ENCODE assay signal across 1 cellular context in genomic region chr1:161177112-161177935, GRCh38.
A peak's percentile ranks its signal among the peaks of the same experiment; 100 is the strongest.
TF ChIP-seq lines count a peak whose summit lies in the region.

Gene B4GALT3 (minus strand): TSS chr1:161177507. CDS start chr1:161176060, 1,447 bp downstream.

TF ChIP-seq in HepG2, 621 proteins besides CTCF, POLR2A, EP300 and RAD21 (continued from another document and continues in another):
- TF ChIP-seq REPIN1 (CRISPR knock-in tag; IDR thresholded peaks at IDR 0.05; ENCODE audit: borderline replicate concordance, low read depth) (no peak), RBM39 (IDR thresholded peaks at IDR 0.05; ENCODE audit: low read depth, low read length, poor library complexity, severe bottlenecking) (peak; percentile 48), BORCS8-MEF2B (CRISPR knock-in tag; IDR thresholded peaks at IDR 0.05) (peak; percentile 59), RNF2 (conservative IDR thresholded peaks at IDR 0.05; ENCODE audit: low read depth) (peak; percentile 79; the same call in 1 of the 2 replicates), ZNF264 (CRISPR knock-in tag; IDR thresholded peaks at IDR 0.05) (peak; percentile 99), THAP11 (CRISPR knock-in tag; IDR thresholded peaks at IDR 0.05) (peak; percentile 74; the same call in 1 of the 2 replicates), MEIS1 (CRISPR knock-in tag; IDR thresholded peaks at IDR 0.05; ENCODE audit: borderline replicate concordance) (peak; percentile 72), ZNF605 (CRISPR knock-in tag; IDR thresholded peaks at IDR 0.05) (peak; percentile 89), ZNF430 (CRISPR knock-in tag; IDR thresholded peaks at IDR 0.05) (peak; percentile 90), MXD1 (CRISPR knock-in tag; IDR thresholded peaks at IDR 0.05) (peak; percentile 96), AKAP8 (CRISPR knock-in tag; IDR thresholded peaks at IDR 0.05) (no peak), KDM5A (IDR thresholded peaks at IDR 0.05; ENCODE audit: borderline replicate concordance, low read length) (peak; percentile 80; the same call in 1 of the 2 replicates), POGZ (CRISPR knock-in tag; IDR thresholded peaks at IDR 0.05) (peak; percentile 75), TRIM24 (CRISPR knock-in tag; IDR thresholded peaks at IDR 0.05) (no peak), ZSCAN9 (CRISPR knock-in tag; IDR thresholded peaks at IDR 0.05; ENCODE audit: borderline replicate concordance) (peak; percentile 78; the same call in 1 of the 2 replicates), PLRG1 (conservative IDR thresholded peaks at IDR 0.05) (no peak), RELA (CRISPR knock-in tag; IDR thresholded peaks at IDR 0.05) (peak; percentile 47; the same call in 1 of the 2 replicates), ZNF773 (CRISPR knock-in tag; IDR thresholded peaks at IDR 0.05; ENCODE audit: borderline replicate concordance) (0 out of 2 replicates have a peak, but pooled peaks have one; percentile 33), ZNF598 (CRISPR knock-in tag; IDR thresholded peaks at IDR 0.05; ENCODE audit: borderline replicate concordance) (peak; percentile 65; the same call in 1 of the 2 replicates), ZNF484 (CRISPR knock-in tag; IDR thresholded peaks at IDR 0.05; ENCODE audit: borderline replicate concordance, low read depth) (no peak), ZMAT3 (CRISPR knock-in tag; conservative IDR thresholded peaks at IDR 0.05) (peak; percentile 94), ZNF274 (CRISPR knock-in tag; IDR thresholded peaks at IDR 0.05) (peak; percentile 68; the same call in 1 of the 2 replicates), ZNF879 (CRISPR knock-in tag; IDR thresholded peaks at IDR 0.05) (peak; percentile 86), E2F1 (CRISPR knock-in tag; IDR thresholded peaks at IDR 0.05) (0 out of 2 replicates have a peak, but pooled peaks have one; percentile 31), KLF16 (CRISPR knock-in tag; IDR thresholded peaks at IDR 0.05) (peak in 1 of 2 experiments; percentile 82; a peak in 1 of 4 replicates), CHCHD3 (CRISPR knock-in tag; IDR thresholded peaks at IDR 0.05) (0 out of 2 replicates have a peak, but pooled peaks have one; percentile 72), CEBPG (CRISPR knock-in tag; IDR thresholded peaks at IDR 0.05) (0 out of 2 replicates have a peak, but pooled peaks have one; percentile 22), ZNF280B (CRISPR knock-in tag; IDR thresholded peaks at IDR 0.05; ENCODE audit: borderline replicate concordance) (no peak), ARID5B (CRISPR knock-in tag; IDR thresholded peaks at IDR 0.05) (no peak; the same call in none of the 2 replicates), SIN3B (IDR thresholded peaks at IDR 0.05; ENCODE audit: low read length) (no peak; the same call in 1 of the 2 replicates), RARA (CRISPR knock-in tag; IDR thresholded peaks at IDR 0.05) (peak; percentile 63), ZNF841 (CRISPR knock-in tag; IDR thresholded peaks at IDR 0.05; ENCODE audit: borderline replicate concordance) (no peak), IKZF4 (CRISPR knock-in tag; IDR thresholded peaks at IDR 0.05; ENCODE audit: borderline replicate concordance, low read depth, not compliant biosample characterization) (peak; percentile 59), ZNF781 (CRISPR knock-in tag; IDR thresholded peaks at IDR 0.05; ENCODE audit: borderline replicate concordance, not compliant biosample characterization) (peak; percentile 68), YEATS2 (CRISPR knock-in tag; IDR thresholded peaks at IDR 0.05; ENCODE audit: borderline replicate concordance) (peak; percentile 43; the same call in 1 of the 2 replicates), IKZF5 (CRISPR knock-in tag; IDR thresholded peaks at IDR 0.05) (0 out of 2 replicates have a peak, but pooled peaks have one; percentile 54)
- TF ChIP-seq, protein P1, sequence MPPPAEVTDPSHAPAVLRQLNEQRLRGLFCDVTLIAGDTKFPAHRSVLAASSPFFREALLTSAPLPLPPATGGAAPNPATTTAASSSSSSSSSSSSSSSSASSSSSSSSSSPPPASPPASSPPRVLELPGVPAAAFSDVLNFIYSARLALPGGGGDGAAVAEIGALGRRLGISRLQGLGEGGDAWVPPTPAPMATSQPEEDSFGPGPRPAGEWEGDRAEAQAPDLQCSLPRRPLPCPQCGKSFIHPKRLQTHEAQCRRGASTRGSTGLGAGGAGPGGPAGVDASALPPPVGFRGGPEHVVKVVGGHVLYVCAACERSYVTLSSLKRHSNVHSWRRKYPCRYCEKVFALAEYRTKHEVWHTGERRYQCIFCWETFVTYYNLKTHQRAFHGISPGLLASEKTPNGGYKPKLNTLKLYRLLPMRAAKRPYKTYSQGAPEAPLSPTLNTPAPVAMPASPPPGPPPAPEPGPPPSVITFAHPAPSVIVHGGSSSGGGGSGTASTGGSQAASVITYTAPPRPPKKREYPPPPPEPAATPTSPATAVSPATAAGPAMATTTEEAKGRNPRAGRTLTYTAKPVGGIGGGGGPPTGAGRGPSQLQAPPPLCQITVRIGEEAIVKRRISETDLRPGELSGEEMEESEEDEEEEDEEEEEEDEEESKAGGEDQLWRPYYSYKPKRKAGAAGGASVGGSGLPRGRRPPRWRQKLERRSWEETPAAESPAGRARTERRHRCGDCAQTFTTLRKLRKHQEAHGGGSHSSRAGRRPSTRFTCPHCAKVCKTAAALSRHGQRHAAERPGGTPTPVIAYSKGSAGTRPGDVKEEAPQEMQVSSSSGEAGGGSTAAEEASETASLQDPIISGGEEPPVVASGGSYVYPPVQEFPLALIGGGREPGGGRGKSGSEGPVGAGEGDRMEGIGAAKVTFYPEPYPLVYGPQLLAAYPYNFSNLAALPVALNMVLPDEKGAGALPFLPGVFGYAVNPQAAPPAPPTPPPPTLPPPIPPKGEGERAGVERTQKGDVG (CRISPR knock-in tag; IDR thresholded peaks at IDR 0.05; ENCODE audit: borderline replicate concordance): 0 out of 2 replicates have a peak, but pooled peaks have one; percentile 39
- TF ChIP-seq, protein P2, sequence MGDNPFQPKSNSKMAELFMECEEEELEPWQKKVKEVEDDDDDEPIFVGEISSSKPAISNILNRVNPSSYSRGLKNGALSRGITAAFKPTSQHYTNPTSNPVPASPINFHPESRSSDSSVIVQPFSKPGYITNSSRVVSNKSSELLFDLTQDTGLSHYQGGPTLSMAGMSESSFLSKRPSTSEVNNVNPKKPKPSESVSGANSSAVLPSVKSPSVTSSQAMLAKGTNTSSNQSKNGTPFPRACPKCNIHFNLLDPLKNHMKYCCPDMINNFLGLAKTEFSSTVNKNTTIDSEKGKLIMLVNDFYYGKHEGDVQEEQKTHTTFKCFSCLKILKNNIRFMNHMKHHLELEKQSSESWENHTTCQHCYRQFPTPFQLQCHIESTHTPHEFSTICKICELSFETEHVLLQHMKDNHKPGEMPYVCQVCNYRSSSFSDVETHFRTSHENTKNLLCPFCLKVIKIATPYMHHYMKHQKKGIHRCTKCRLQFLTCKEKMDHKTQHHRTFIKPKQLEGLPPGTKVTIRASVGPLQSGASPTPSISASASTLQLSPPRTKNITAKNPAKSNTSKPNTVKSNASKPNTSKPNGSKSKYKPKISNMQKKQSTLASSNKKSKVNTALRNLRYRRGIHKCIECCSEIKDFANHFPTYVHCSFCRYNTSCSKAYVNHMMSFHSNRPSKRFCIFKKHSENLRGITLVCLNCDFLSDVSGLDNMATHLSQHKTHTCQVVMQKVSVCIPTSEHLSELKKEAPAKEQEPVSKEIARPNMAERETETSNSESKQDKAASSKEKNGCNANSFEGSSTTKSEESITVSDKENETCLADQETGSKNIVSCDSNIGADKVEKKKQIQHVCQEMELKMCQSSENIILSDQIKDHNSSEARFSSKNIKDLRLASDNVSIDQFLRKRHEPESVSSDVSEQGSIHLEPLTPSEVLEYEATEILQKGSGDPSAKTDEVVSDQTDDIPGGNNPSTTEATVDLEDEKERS (CRISPR knock-in tag; IDR thresholded peaks at IDR 0.05): peak; percentile 41; the same call in 1 of the 2 replicates
- TF ChIP-seq, protein P3, sequence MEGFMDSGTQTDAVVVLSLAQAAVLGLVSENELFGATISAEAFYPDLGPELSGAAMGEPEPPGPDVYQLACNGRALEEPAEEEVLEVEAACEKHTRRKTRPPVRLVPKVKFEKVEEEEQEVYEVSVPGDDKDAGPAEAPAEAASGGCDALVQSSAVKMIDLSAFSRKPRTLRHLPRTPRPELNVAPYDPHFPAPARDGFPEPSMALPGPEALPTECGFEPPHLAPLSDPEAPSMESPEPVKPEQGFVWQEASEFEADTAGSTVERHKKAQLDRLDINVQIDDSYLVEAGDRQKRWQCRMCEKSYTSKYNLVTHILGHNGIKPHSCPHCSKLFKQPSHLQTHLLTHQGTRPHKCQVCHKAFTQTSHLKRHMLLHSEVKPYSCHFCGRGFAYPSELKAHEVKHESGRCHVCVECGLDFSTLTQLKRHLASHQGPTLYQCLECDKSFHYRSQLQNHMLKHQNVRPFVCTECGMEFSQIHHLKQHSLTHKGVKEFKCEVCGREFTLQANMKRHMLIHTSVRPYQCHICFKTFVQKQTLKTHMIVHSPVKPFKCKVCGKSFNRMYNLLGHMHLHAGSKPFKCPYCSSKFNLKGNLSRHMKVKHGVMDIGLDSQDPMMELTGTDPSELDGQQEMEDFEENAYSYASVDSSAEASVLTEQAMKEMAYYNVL (CRISPR knock-in tag; IDR thresholded peaks at IDR 0.05; ENCODE audit: borderline replicate concordance): peak; percentile 91
- TF ChIP-seq, protein P4, sequence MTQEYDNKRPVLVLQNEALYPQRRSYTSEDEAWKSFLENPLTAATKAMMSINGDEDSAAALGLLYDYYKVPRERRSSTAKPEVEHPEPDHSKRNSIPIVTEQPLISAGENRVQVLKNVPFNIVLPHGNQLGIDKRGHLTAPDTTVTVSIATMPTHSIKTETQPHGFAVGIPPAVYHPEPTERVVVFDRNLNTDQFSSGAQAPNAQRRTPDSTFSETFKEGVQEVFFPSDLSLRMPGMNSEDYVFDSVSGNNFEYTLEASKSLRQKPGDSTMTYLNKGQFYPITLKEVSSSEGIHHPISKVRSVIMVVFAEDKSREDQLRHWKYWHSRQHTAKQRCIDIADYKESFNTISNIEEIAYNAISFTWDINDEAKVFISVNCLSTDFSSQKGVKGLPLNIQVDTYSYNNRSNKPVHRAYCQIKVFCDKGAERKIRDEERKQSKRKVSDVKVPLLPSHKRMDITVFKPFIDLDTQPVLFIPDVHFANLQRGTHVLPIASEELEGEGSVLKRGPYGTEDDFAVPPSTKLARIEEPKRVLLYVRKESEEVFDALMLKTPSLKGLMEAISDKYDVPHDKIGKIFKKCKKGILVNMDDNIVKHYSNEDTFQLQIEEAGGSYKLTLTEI (CRISPR knock-in tag; conservative IDR thresholded peaks at IDR 0.05): no peak
